ENCODE assay signal across 22 cellular contexts in the genomic region with DNA sequence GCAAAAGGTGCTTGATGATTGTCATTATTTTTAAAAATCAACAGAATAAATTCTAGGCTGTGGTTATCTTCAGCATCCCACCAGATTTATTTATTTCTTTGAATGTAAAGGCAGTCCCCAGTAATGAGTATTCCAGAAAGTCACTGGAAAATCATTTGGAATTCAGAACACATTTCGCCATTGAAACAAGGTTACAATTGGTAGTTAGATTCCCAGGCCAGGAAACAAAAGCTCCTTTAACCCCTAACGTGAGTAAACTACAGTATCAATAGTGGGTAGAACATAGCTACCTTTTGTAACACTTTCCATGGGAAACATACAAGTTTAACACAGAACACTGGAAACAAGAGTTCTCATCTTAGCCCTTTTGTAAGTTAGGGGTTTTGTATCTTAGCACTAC. TPM values are rescaled to one million over a fixed set of nuclear protein-coding genes. Genes with fewer than 3 reads are reported as not detected.
"Had no signal": no experiment of that assay in that cellular context is flagged by ENCODE, and none has a peak within 500 bp of the region (broad histone marks: within the 10 kb centered on the region; RNA-seq: fewer than 3 reads in every experiment).

No MANE protein-coding gene starts in this region.

- H3K27ac ChIP-seq: ascending aorta, pancreas, right lobe of liver, SJSA1, stomach, thoracic aorta, upper lobe of right lung had no signal

- H3K27ac Mint-ChIP-seq: activated naive CD4-positive, alpha-beta T cell treated with anti-CD3 and anti-CD28 coated beads for 36 hours; activated T-helper 2 cell treated with anti-CD3 and anti-CD28 coated beads, Interferon-gamma antibody, Interleukin-2, Interleukin-4, amounts not matched to agents 10 μg/mL and 5 μg/mL and 100 μg/mL, durations not matched to agents 14 hours and 24 hours and 36 hours; T-helper 2 cell treated with Interferon-gamma antibody and Interleukin-4, amounts not matched to agents 5 μg/mL and 100 μg/mL, for 36 hours had no signal

- H3K9me3 ChIP-seq: ascending aorta, pancreas, right lobe of liver, SJSA1, stomach, thoracic aorta, upper lobe of right lung had no signal

- ATAC-seq: activated CD4-positive, alpha-beta T cell treated with anti-CD3 and anti-CD28 coated beads for 36 hours; left lobe of liver; pancreas; right lobe of liver; upper lobe of right lung had no signal

- H3K27me3 ChIP-seq: ascending aorta, pancreas, right lobe of liver, SJSA1, stomach, upper lobe of right lung had no signal

- H3K4me3 ChIP-seq: ascending aorta, pancreas, right lobe of liver, SJSA1, stomach, thoracic aorta, upper lobe of right lung had no signal

- H3K27me3 Mint-ChIP-seq: activated CD4-positive, alpha-beta T cell treated with anti-CD3 and anti-CD28 coated beads for 36 hours had no signal

- H3K9me3 Mint-ChIP-seq: activated naive CD4-positive, alpha-beta T cell treated with anti-CD3 and anti-CD28 coated beads for 36 hours; activated T-helper 2 cell treated with anti-CD3 and anti-CD28 coated beads, Interferon-gamma antibody, Interleukin-2, Interleukin-4, amounts not matched to agents 10 μg/mL and 5 μg/mL and 100 μg/mL, durations not matched to agents 14 hours and 24 hours and 36 hours; T-helper 2 cell treated with Interferon-gamma antibody and Interleukin-4, amounts not matched to agents 5 μg/mL and 100 μg/mL, for 36 hours had no signal

- DNase-seq: activated CD4-positive, alpha-beta T cell treated with anti-CD3 and anti-CD28 coated beads for 36 hours; activated CD4-positive, alpha-beta T cell treated with anti-CD3 and anti-CD28 coated beads, Interleukin-2, amount 50 U/mL, for 48 hours; activated naive CD4-positive, alpha-beta T cell treated with anti-CD3 and anti-CD28 coated beads for 36 hours; activated T-cell treated with anti-CD3 and anti-CD28 coated beads for 4 hours; erythroblast; foreskin melanocyte; glutamatergic neuron; hippocampal formation; kidney; pancreas; right lobe of liver; small intestine; stimulated activated CD4-positive, alpha-beta T cell treated with anti-CD3 and anti-CD28 coated beads, Interleukin-4, amount 100 ng/mL, for 1 hour; stomach; upper lobe of right lung had no signal

- H3K4me3 Mint-ChIP-seq: activated CD4-positive, alpha-beta T cell treated with anti-CD3 and anti-CD28 coated beads for 36 hours; activated naive CD4-positive, alpha-beta T cell treated with anti-CD3 and anti-CD28 coated beads for 36 hours; T-helper 2 cell treated with Interferon-gamma antibody and Interleukin-4, amounts not matched to agents 5 μg/mL and 100 μg/mL, for 36 hours had no signal

RNA-seq across cellular contexts. Expression of a gene that starts 53.4 kb away (rescaled TPM):
- total RNA-seq: activated naive CD4-positive, alpha-beta T cell treated with anti-CD3 and anti-CD28 coated beads for 36 hours; ascending aorta; bronchial epithelial cell; left lobe of liver; SJSA1; stomach; thoracic aorta had no signal
- polyA plus RNA-seq: stomach had no signal
